Comparison of ENCODE assay signal across 35 cellular contexts in the genomic region with DNA sequence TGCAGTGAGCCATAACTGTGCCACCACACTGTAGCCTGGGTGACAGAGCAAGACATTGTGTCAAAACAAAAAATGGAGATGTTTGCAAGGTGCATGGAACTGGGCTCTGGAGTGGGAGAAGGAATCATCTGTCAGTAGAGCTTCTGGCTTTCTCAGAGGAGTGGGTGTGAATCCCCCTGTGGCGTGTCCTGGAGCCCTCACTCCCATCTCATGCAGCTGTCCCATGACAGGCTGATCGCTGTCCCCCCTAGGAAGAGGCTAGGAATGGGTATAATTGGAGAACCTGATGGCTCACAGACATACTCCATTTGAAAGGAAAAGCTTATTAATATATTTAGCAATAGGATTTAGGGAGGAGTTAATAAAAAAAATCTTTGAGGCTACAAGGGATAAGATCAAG.
DNase-seq lines count a peak whose midpoint lies in the region; ATAC-seq, FAIRE-seq and TF ChIP-seq lines count a peak whose summit lies in the region.
"Had no signal": no experiment of that assay in that cellular context is flagged by ENCODE, and none has a peak within 500 bp of the region (broad histone marks: within the 10 kb centered on the region; RNA-seq: fewer than 3 reads in every experiment).

No MANE protein-coding gene starts in this region.

- no peak for ATAC-seq in activated T-cell treated with anti-CD3 and anti-CD28 coated beads, Interleukin-2, amount 50 U/mL, for 72 hours (replicated peaks in 1 of 2)
- ATAC-seq: A549; CD8-positive, alpha-beta T cell had no signal

- no peak overlapping the region for H3K4me3 Mint-ChIP-seq in activated T-cell treated with anti-CD3 and anti-CD28 coated beads, Interleukin-2, amount 50 U/mL, for 72 hours
- H3K4me3 Mint-ChIP-seq: B cell; CD14-positive monocyte; CD4-positive, alpha-beta memory T cell; CD4-positive, alpha-beta T cell; CD4-positive, CD25-positive, alpha-beta regulatory T cell; CD8-positive, alpha-beta memory T cell; CD8-positive, alpha-beta T cell had no signal

- DNase-seq in osteoblast (ENCODE audit: insufficient read length, low spot score, missing footprints) (peak; percentile 74), urothelium cell line (ENCODE audit: low spot score) (no peak), NCI-H146 (lab: John Stamatoyannopoulos, UW) (no peak), amygdala (lab: John Stamatoyannopoulos, UW) (no peak)
- no peak for DNase-seq in activated T-cell treated with anti-CD3 and anti-CD28 coated beads, Interleukin-2, amount 50 U/mL, for 72 hours
- DNase-seq: 8988T; ACHN; AML-193; BE2C; C1 segment of cervical spinal cord; Caco-2; Calu3; CD4-positive, alpha-beta memory T cell; CD4-positive, alpha-beta T cell; CD4-positive, CD25-positive, alpha-beta regulatory T cell; CD8-positive, alpha-beta memory T cell; CD8-positive, alpha-beta T cell; COR-L47; DMS 273 treated with DMSO at 0.1 percent for 48 hours; DMS153; DMS53; DMS79; DMS79 treated with DMSO at 0.1 percent for 48 hours; DND-41; EL had no signal

- no peaks in the 10 kb centered on the region for H4K20me1 ChIP-seq in osteoblast (ENCODE audit: insufficient read depth, low read length)
- H4K20me1 ChIP-seq: BLaER1; BLaER1 treated with 17β-estradiol and CSF1 and Interleukin-3, amounts not matched to agents 10 nM and 100 nM had no signal

- no peak overlapping the region for H3K27ac Mint-ChIP-seq in activated T-cell treated with anti-CD3 and anti-CD28 coated beads, Interleukin-2, amount 50 U/mL, for 72 hours
- H3K27ac Mint-ChIP-seq: B cell; CD14-positive monocyte; CD4-positive, alpha-beta memory T cell; CD4-positive, alpha-beta T cell; CD4-positive, CD25-positive, alpha-beta regulatory T cell; CD8-positive, alpha-beta memory T cell; CD8-positive, alpha-beta T cell had no signal

- H3K27me3 Mint-ChIP-seq in activated T-cell treated with anti-CD3 and anti-CD28 coated beads, Interleukin-2, amount 50 U/mL, for 72 hours (ENCODE audit: low read depth), result peaks cover 6% of the 10 kb centered on the region
- H3K27me3 Mint-ChIP-seq: B cell; CD4-positive, alpha-beta memory T cell; CD4-positive, alpha-beta T cell; CD8-positive, alpha-beta memory T cell had no signal

- H3K27ac ChIP-seq in HEK293 (ENCODE audit: extremely low read depth, low read depth, low read length) (no peak overlapping the region), osteoblast (ENCODE audit: low read depth, low read length) (no peak overlapping the region)
- H3K27ac ChIP-seq: 22Rv1; A549; BLaER1; BLaER1 treated with 17β-estradiol and CSF1 and Interleukin-3, amounts not matched to agents 10 nM and 100 nM; C4-2B had no signal

- H3K27me3 ChIP-seq in osteoblast (ENCODE audit: insufficient read depth, low read length), result no peaks in the 10 kb centered on the region
- H3K27me3 ChIP-seq: BE2C; BLaER1; BLaER1 treated with 17β-estradiol and CSF1 and Interleukin-3, amounts not matched to agents 10 nM and 100 nM had no signal

- peak; percentile 79 for FAIRE-seq in urothelium cell line (lab: Jason Lieb, UNC)
- FAIRE-seq: A204.1, A549, D721Med had no signal

- H3K4me2 ChIP-seq in osteoblast (ENCODE audit: insufficient read depth, low read length), result no peak overlapping the region
- H3K4me2 ChIP-seq: A549 had no signal

- CTCF ChIA-PET in HEK293 (lab: Yijun Ruan, JAX), result no interaction called here

- H3K79me2 ChIP-seq in osteoblast (ENCODE audit: insufficient read depth, low read length), result no peaks in the 10 kb centered on the region

- no peaks in the 10 kb centered on the region for H3K4me1 ChIP-seq in HEK293 (ENCODE audit: control insufficient read depth, insufficient read depth, low read length)
- no peaks in the 10 kb centered on the region for H3K4me1 ChIP-seq in osteoblast (ENCODE audit: insufficient read depth, low read length)
- H3K4me1 ChIP-seq: A549, BE2C, Caco-2 had no signal

- no peak overlapping the region for H2AFZ ChIP-seq in osteoblast (ENCODE audit: low read length)

- no peaks in the 10 kb centered on the region for H3K4me1 Mint-ChIP-seq in activated T-cell treated with anti-CD3 and anti-CD28 coated beads, Interleukin-2, amount 50 U/mL, for 72 hours (ENCODE audit: low read depth)
- H3K4me1 Mint-ChIP-seq: B cell; CD14-positive monocyte; CD4-positive, alpha-beta memory T cell; CD4-positive, CD25-positive, alpha-beta regulatory T cell; CD8-positive, alpha-beta memory T cell had no signal

- no peaks in the 10 kb centered on the region for H3K9me3 ChIP-seq in HEK293 (ENCODE audit: control insufficient read depth, insufficient read depth, low read depth, low read length)
- peaks cover 1% of the 10 kb centered on the region for H3K9me3 ChIP-seq in osteoblast (ENCODE audit: low read depth, low read length)
- H3K9me3 ChIP-seq: A549, BE2C, BLaER1, Caco-2 had no signal

- POLR2A ChIA-PET in HEK293 (lab: Yijun Ruan, JAX), result no interaction called here

- H3K36me3 ChIP-seq in HEK293 (ENCODE audit: control insufficient read depth in 2 of 2, insufficient read depth in 1 of 2, low read length in 2 of 2) (no peaks in the 10 kb centered on the region), osteoblast (ENCODE audit: insufficient read depth, low read length) (no peaks in the 10 kb centered on the region)
- H3K36me3 ChIP-seq: BE2C; BLaER1; BLaER1 treated with 17β-estradiol and CSF1 and Interleukin-3, amounts not matched to agents 10 nM and 100 nM had no signal

- H3K36me3 Mint-ChIP-seq in activated T-cell treated with anti-CD3 and anti-CD28 coated beads, Interleukin-2, amount 50 U/mL, for 72 hours (ENCODE audit: insufficient read depth in 2 of 2), result no peaks in the 10 kb centered on the region
- H3K36me3 Mint-ChIP-seq: CD14-positive monocyte; CD4-positive, alpha-beta memory T cell; CD4-positive, CD25-positive, alpha-beta regulatory T cell; CD8-positive, alpha-beta memory T cell; CD8-positive, alpha-beta T cell had no signal

- no peak overlapping the region for H3K4me3 ChIP-seq in HEK293 (ENCODE audit: low read depth, low read length)
- H3K4me3 ChIP-seq in osteoblast (ENCODE audit: insufficient read depth, low read length), result no peak overlapping the region
- H3K4me3 ChIP-seq: A549; BLaER1; BLaER1 treated with 17β-estradiol and CSF1 and Interleukin-3, amounts not matched to agents 10 nM and 100 nM had no signal

- no peaks in the 10 kb centered on the region for H3K9me3 Mint-ChIP-seq in activated T-cell treated with anti-CD3 and anti-CD28 coated beads, Interleukin-2, amount 50 U/mL, for 72 hours
- H3K9me3 Mint-ChIP-seq: CD4-positive, alpha-beta T cell; CD8-positive, alpha-beta memory T cell had no signal

- TF ChIP-seq CTCF in HEK293 (tag by site-specific recombination; IDR thresholded peaks at IDR 0.05), result no peak
- no peak for TF ChIP-seq CTCF in osteoblast (IDR thresholded peaks at IDR 0.05; ENCODE audit: extremely low read depth, low read depth, low read length)

TF ChIP-seq in HEK293, 187 proteins besides CTCF, POLR2A, EP300 and RAD21:
- peak; percentile 60 for TF ChIP-seq ZNF133 (tag by site-specific recombination; IDR thresholded peaks at IDR 0.05)
- TF ChIP-seq, protein P1, sequence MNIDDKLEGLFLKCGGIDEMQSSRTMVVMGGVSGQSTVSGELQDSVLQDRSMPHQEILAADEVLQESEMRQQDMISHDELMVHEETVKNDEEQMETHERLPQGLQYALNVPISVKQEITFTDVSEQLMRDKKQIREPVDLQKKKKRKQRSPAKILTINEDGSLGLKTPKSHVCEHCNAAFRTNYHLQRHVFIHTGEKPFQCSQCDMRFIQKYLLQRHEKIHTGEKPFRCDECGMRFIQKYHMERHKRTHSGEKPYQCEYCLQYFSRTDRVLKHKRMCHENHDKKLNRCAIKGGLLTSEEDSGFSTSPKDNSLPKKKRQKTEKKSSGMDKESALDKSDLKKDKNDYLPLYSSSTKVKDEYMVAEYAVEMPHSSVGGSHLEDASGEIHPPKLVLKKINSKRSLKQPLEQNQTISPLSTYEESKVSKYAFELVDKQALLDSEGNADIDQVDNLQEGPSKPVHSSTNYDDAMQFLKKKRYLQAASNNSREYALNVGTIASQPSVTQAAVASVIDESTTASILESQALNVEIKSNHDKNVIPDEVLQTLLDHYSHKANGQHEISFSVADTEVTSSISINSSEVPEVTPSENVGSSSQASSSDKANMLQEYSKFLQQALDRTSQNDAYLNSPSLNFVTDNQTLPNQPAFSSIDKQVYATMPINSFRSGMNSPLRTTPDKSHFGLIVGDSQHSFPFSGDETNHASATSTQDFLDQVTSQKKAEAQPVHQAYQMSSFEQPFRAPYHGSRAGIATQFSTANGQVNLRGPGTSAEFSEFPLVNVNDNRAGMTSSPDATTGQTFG (tag by site-specific recombination; IDR thresholded peaks at IDR 0.05; ENCODE audit: borderline replicate concordance), result no peak
